Comparison of ENCODE assay signal across 8 cellular contexts in genomic region chr19:55648657-55649578, GRCh38. TPM values are rescaled to one million over a fixed set of nuclear protein-coding genes. Genes with fewer than 3 reads are reported as not detected.
DNase-seq lines count a peak whose midpoint lies in the region; ATAC-seq and TF ChIP-seq lines count a peak whose summit lies in the region.

No MANE protein-coding gene starts in this region.

- TF ChIP-seq CTCF in brain (conservative IDR thresholded peaks at IDR 0.05) (no peak), type B pancreatic cell (conservative IDR thresholded peaks at IDR 0.05) (no peak)

- CTCF ChIA-PET in activated naive CD4-positive, alpha-beta T cell treated with anti-CD3 and anti-CD28 coated beads, Interleukin-2, amount 10 ng/mL, durations not matched to agents 7 days and 5 days (lab: Charles Lee) = interaction anchor here (1.0 to 2.2 kb wide), 3 partner anchors 11 to 16 kb away, joined by 3 to 10 read pairs (median 4); no protein-coding TSS in a partner anchor

- ATAC-seq in memory B cell (ENCODE audit: low read depth) = no peak
- no peak for ATAC-seq in GM21576 (IDR thresholded peaks at IDR 0.05; ENCODE audit: unreplicated experiment)

- DNase-seq in activated naive CD4-positive, alpha-beta T cell treated with anti-CD3 and anti-CD28 coated beads, Interleukin-2, amount 10 ng/mL, durations not matched to agents 7 days and 5 days = no peak
- no peak for DNase-seq in activated naive CD4-positive, alpha-beta T cell treated with anti-CD3 and anti-CD28 coated beads, Interleukin-2, amount 50 U/mL, for 16 hours
- no peak for DNase-seq in memory B cell (ENCODE audit: low spot score in 2 of 2)
- DNase-seq in type B pancreatic cell (ENCODE audit: extremely low spot score, unreplicated experiment) = no peak
- no peak for DNase-seq in stimulated activated CD4-positive, alpha-beta T cell treated with anti-CD3 and anti-CD28 coated beads, Interleukin-1b, Interleukin-23, amount 100 ng/mL, for 48 hours
- no peak for DNase-seq in HuH-7.5 (ENCODE audit: low spot score)

- H3K4me1 Mint-ChIP-seq in activated naive CD4-positive, alpha-beta T cell treated with anti-CD3 and anti-CD28 coated beads, Interleukin-2, amount 10 ng/mL, durations not matched to agents 7 days and 5 days = peaks cover 53% of the 10 kb centered on the region
- H3K4me1 Mint-ChIP-seq in brain = peaks cover 55% of the 10 kb centered on the region
- H3K4me1 Mint-ChIP-seq in memory B cell = peaks cover 38% of the 10 kb centered on the region
- H3K4me1 Mint-ChIP-seq in type B pancreatic cell (ENCODE audit: unreplicated experiment) = peaks cover 10% of the 10 kb centered on the region

- H3K4me3 Mint-ChIP-seq in activated naive CD4-positive, alpha-beta T cell treated with anti-CD3 and anti-CD28 coated beads, Interleukin-2, amount 10 ng/mL, durations not matched to agents 7 days and 5 days = peak overlapping the region; percentile 73
- peak overlapping the region; percentile 82 to 96 (median 86) for H3K4me3 Mint-ChIP-seq in brain
- peak overlapping the region; percentile 86 for H3K4me3 Mint-ChIP-seq in memory B cell
- H3K4me3 Mint-ChIP-seq in type B pancreatic cell = peak overlapping the region; percentile 86

- H3K27ac Mint-ChIP-seq in activated naive CD4-positive, alpha-beta T cell treated with anti-CD3 and anti-CD28 coated beads, Interleukin-2, amount 10 ng/mL, durations not matched to agents 7 days and 5 days = peak overlapping the region; percentile 67
- H3K27ac Mint-ChIP-seq in brain = peak overlapping the region; percentile 66 to 91 (median 88)
- H3K27ac Mint-ChIP-seq in memory B cell = peak overlapping the region; percentile 89
- H3K27ac Mint-ChIP-seq in type B pancreatic cell = peak overlapping the region; percentile 67

- H3K9me3 Mint-ChIP-seq in activated naive CD4-positive, alpha-beta T cell treated with anti-CD3 and anti-CD28 coated beads, Interleukin-2, amount 10 ng/mL, durations not matched to agents 7 days and 5 days = no peaks in the 10 kb centered on the region
- H3K9me3 Mint-ChIP-seq in brain (peaks cover 0 to 3% (median 0%) of the 10 kb centered on the region in 5 experiments), memory B cell (no peaks in the 10 kb centered on the region), type B pancreatic cell (no peaks in the 10 kb centered on the region)

- H3K36me3 Mint-ChIP-seq in activated naive CD4-positive, alpha-beta T cell treated with anti-CD3 and anti-CD28 coated beads, Interleukin-2, amount 10 ng/mL, durations not matched to agents 7 days and 5 days = peaks cover 8% of the 10 kb centered on the region
- peaks cover 22% of the 10 kb centered on the region for H3K36me3 Mint-ChIP-seq in brain
- H3K36me3 Mint-ChIP-seq in memory B cell = peaks cover 9% of the 10 kb centered on the region
- H3K36me3 Mint-ChIP-seq in type B pancreatic cell = no peaks in the 10 kb centered on the region

- H3K27me3 Mint-ChIP-seq in activated naive CD4-positive, alpha-beta T cell treated with anti-CD3 and anti-CD28 coated beads, Interleukin-2, amount 10 ng/mL, durations not matched to agents 7 days and 5 days = peaks cover 4% of the 10 kb centered on the region
- H3K27me3 Mint-ChIP-seq in brain (peaks cover 4% of the 10 kb centered on the region), memory B cell (no peaks in the 10 kb centered on the region), type B pancreatic cell (no peaks in the 10 kb centered on the region)

RNA-seq across cellular contexts. Expression of gene CCDC106, which starts 0.9 kb away (rescaled TPM):
- 31.4 TPM for polyA plus RNA-seq in brain (ENCODE audit: insufficient read depth, low read depth, low replicate concordance)
- total RNA-seq in type B pancreatic cell (ENCODE audit: low replicate concordance) = 16.1 and 18.1 TPM in 2 replicates

RNA-seq across cellular contexts. Expression of gene ZNF581, which starts 5.5 kb away (rescaled TPM):
- 24.5 TPM for polyA plus RNA-seq in brain (ENCODE audit: insufficient read depth, low read depth, low replicate concordance)
- total RNA-seq in type B pancreatic cell (ENCODE audit: low replicate concordance) = 41.3 and 43.1 TPM in 2 replicates

RNA-seq across cellular contexts. Expression of gene U2AF2, which starts 5.9 kb away (rescaled TPM):
- 199 TPM for polyA plus RNA-seq in brain (ENCODE audit: insufficient read depth, low read depth, low replicate concordance)
- total RNA-seq in type B pancreatic cell (ENCODE audit: low replicate concordance) = 170 and 232 TPM in 2 replicates

RNA-seq across cellular contexts. Expression of gene ZNF580, which starts 8.1 kb away (rescaled TPM):
- 43.5 TPM for polyA plus RNA-seq in brain (ENCODE audit: insufficient read depth, low read depth, low replicate concordance)
- total RNA-seq in type B pancreatic cell (ENCODE audit: low replicate concordance) = 28.5 and 37.4 TPM in 2 replicates

RNA-seq across cellular contexts. Expression of gene ZNF784, which starts 24.6 kb away (rescaled TPM):
- polyA plus RNA-seq in brain (ENCODE audit: insufficient read depth, low read depth, low replicate concordance) = 5.8 TPM
- 9.4 and 9.6 TPM in 2 replicates for total RNA-seq in type B pancreatic cell (ENCODE audit: low replicate concordance)
